ENCODE assay signal across 8 cellular contexts in the genomic region with DNA sequence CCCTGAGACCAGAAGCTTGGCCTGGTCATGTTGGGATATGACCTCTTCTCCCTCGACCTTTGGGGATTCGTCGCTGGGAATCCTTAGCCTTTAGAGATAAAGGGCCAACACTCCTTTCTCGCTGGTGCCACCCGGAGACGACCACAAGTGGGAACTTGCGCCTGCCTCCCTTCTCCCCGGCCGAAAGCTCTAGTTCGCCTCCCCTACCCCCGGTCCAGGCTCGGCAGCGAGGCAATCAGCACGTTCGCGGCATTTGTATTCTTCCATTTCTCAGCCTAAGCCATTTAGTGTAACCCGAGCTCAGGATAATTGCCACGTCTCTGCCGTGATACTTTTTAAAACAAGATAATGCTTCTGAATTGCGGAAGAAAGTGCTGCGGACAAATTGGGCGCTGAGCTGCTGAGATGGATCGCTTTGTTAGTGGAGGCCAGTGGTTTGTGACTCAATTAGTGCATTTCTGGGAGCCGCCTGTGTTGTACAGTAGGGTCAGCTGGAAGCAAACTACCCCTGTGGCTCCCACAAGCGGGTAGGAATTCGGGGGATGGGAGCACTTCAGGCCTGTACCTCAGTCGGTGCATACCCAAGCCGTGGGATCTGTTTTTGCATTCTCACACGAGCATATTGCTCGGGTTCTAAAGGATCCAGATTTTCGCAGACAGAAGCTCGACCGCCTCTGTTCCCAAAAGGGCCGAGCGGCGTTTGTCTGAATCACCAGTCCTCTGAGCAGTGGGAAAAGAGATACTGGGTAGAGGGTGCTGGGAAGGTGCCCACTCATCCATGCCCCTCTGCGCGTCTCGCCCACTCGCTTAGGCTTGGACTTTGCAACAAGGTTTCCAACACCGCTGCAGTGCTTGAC. TPM values are rescaled to one million over a fixed set of nuclear protein-coding genes. Genes with fewer than 3 reads are reported as not detected.
DNase-seq lines count a peak whose midpoint lies in the region; ATAC-seq, FAIRE-seq and TF ChIP-seq lines count a peak whose summit lies in the region.

No MANE protein-coding gene starts in this region.

- intact Hi-C loops in mucosa of descending colon (cut with DNase I, micrococcal nuclease): no loop called here

- H3K9me3 ChIP-seq in ES-I3 (ENCODE audit: control insufficient read depth, insufficient read depth, low read length) (no peaks in the 10 kb centered on the region), mucosa of descending colon (no peaks in the 10 kb centered on the region)

- no peak for TF ChIP-seq CTCF in NB4 (IDR thresholded peaks at IDR 0.05; ENCODE audit: low read depth, low read length)
- no peak for TF ChIP-seq CTCF in bronchial epithelial cell (IDR thresholded peaks at IDR 0.05; ENCODE audit: insufficient read depth, low read length, severe bottlenecking)
- no peak for TF ChIP-seq CTCF in mucosa of descending colon (IDR thresholded peaks at IDR 0.05)

- peak overlapping the region; percentile 92 for H3K4me3 Mint-ChIP-seq in natural killer cell treated with Interleukin-12 subunit alpha and Interleukin-12 subunit beta and Interleukin-15 and Interleukin-18, amount 100 ng/mL, for 72 hours

- TF ChIP-seq POLR2A in NB4 (IDR thresholded peaks at IDR 0.05; ENCODE audit: extremely low read depth, insufficient read length): no peak

- H3K27ac Mint-ChIP-seq in natural killer cell treated with Interleukin-12 subunit alpha and Interleukin-12 subunit beta and Interleukin-15 and Interleukin-18, amount 100 ng/mL, for 72 hours: no peak overlapping the region

- H3K9me3 Mint-ChIP-seq in natural killer cell treated with Interleukin-12 subunit alpha and Interleukin-12 subunit beta and Interleukin-15 and Interleukin-18, amount 100 ng/mL, for 72 hours: no peaks in the 10 kb centered on the region

- no peak overlapping the region for H3K27ac ChIP-seq in substantia nigra (ENCODE audit: low read depth, low read length, poor library complexity, severe bottlenecking)

- H3K36me3 ChIP-seq in ES-I3 (ENCODE audit: insufficient read depth, low read length) (no peaks in the 10 kb centered on the region), bronchial epithelial cell (ENCODE audit: control insufficient read depth, insufficient read depth, low read length) (no peaks in the 10 kb centered on the region), mucosa of descending colon (ENCODE audit: low read depth) (no peaks in the 10 kb centered on the region)

- FAIRE-seq in bronchial epithelial cell (lab: Jason Lieb, UNC): no peak

- peak; percentile 12 to 14 for ATAC-seq in natural killer cell treated with Interleukin-12 subunit alpha and Interleukin-12 subunit beta and Interleukin-15 and Interleukin-18, amount 100 ng/mL, for 72 hours
- no peak for ATAC-seq in mucosa of descending colon
- no peak for ATAC-seq in HG03045 (IDR thresholded peaks at IDR 0.05; ENCODE audit: unreplicated experiment)

- DNase-seq in NB4 (ENCODE audit: low read depth) (peak; percentile 43), bronchial epithelial cell (ENCODE audit: low read depth) (no peak), substantia nigra (lab: John Stamatoyannopoulos, UW) (no peak), mucosa of descending colon (no peak), H4 (ENCODE audit: low spot score) (no peak)
- DNase-seq in natural killer cell treated with Interleukin-12 subunit alpha and Interleukin-12 subunit beta and Interleukin-15 and Interleukin-18, amount 100 ng/mL, for 72 hours (ENCODE audit: low spot score): no peak

- H3K4me3 ChIP-seq in NB4 (ENCODE audit: low read depth, low read length) (peak overlapping the region; percentile 1), bronchial epithelial cell (ENCODE audit: low read depth, low read length) (peak overlapping the region; percentile 57), mucosa of descending colon (no peak overlapping the region)

- H3K27me3 Mint-ChIP-seq in natural killer cell treated with Interleukin-12 subunit alpha and Interleukin-12 subunit beta and Interleukin-15 and Interleukin-18, amount 100 ng/mL, for 72 hours: peaks cover 62 to 72% of the 10 kb centered on the region in 2 donors

- peaks cover 29 to 39% of the 10 kb centered on the region in 2 donors for H3K4me1 Mint-ChIP-seq in natural killer cell treated with Interleukin-12 subunit alpha and Interleukin-12 subunit beta and Interleukin-15 and Interleukin-18, amount 100 ng/mL, for 72 hours (ENCODE audit: low read depth in 2 of 2)

- H3K4me1 ChIP-seq in ES-I3 (ENCODE audit: insufficient read depth, low read length) (peaks cover 8% of the 10 kb centered on the region), mucosa of descending colon (ENCODE audit: low read depth) (peaks cover 24% of the 10 kb centered on the region)

- H3K36me3 Mint-ChIP-seq in natural killer cell treated with Interleukin-12 subunit alpha and Interleukin-12 subunit beta and Interleukin-15 and Interleukin-18, amount 100 ng/mL, for 72 hours: peaks cover 5% of the 10 kb centered on the region

- H3K27me3 ChIP-seq in bronchial epithelial cell (ENCODE audit: control insufficient read depth, insufficient read depth, low read length): no peaks in the 10 kb centered on the region

- peak overlapping the region; percentile 83; the same call in 1 of the 2 replicates for H3K9ac ChIP-seq in ES-I3 (ENCODE audit: low read depth, low read length)

RNA-seq across cellular contexts. Expression of a gene that starts 6.8 kb away (rescaled TPM):
- 5.3 and 6.5 TPM in 2 replicates for total RNA-seq in bronchial epithelial cell
- not detected for total RNA-seq in natural killer cell treated with Interleukin-12 subunit alpha and Interleukin-12 subunit beta and Interleukin-15 and Interleukin-18, amount 100 ng/mL, for 72 hours
- under 1 TPM in 1 of 3 donors, not detected in 2; 0.16 TPM for total RNA-seq in mucosa of descending colon
- 18.4 and 23.3 TPM in 2 replicates for total RNA-seq in H4 (2014; rRNA removed; shearing (Covaris generic))

Comparison
In these comparisons a context has a peak if more than half of its experiments do, and no peak if none do; other contexts are left out.
1. ATAC-seq: peak in natural killer cell treated with Interleukin-12 subunit alpha and Interleukin-12 subunit beta and Interleukin-15 and Interleukin-18, amount 100 ng/mL, for 72 hours (2 of 2); none in mucosa of descending colon (single experiment) and HG03045 (single experiment).